In genomic region chr2:227164745-227165350, GRCh38 we compare ENCODE assay signal across 9 cellular contexts. TPM values are rescaled to one million over a fixed set of nuclear protein-coding genes. Genes with fewer than 3 reads are reported as not detected.
A peak's percentile ranks its signal among the peaks of the same experiment; 100 is the strongest.
DNase-seq lines count a peak whose midpoint lies in the region; ATAC-seq and TF ChIP-seq lines count a peak whose summit lies in the region.
"Had no signal": no experiment of that assay in that cellular context is flagged by ENCODE, and none has a peak within 500 bp of the region (broad histone marks: within the 10 kb centered on the region; RNA-seq: fewer than 3 reads in every experiment).

No MANE protein-coding gene starts in this region.

- H3K36me3 ChIP-seq in GM23338 (ENCODE audit: insufficient read depth) (no peaks in the 10 kb centered on the region; the same call in 1 of the 2 replicates), SJCRH30 (no peaks in the 10 kb centered on the region)

- no peaks in the 10 kb centered on the region for H4K20me1 ChIP-seq in GM23338 (replicated peaks; ENCODE audit: insufficient read depth)

- H3K27ac Mint-ChIP-seq in activated CD4-positive, alpha-beta T cell treated with anti-CD3 and anti-CD28 coated beads for 36 hours: no peak overlapping the region
- no peak overlapping the region for H3K27ac Mint-ChIP-seq in GM23338
- H3K27ac Mint-ChIP-seq in mesothelial cell of epicardium: no peak overlapping the region
- H3K27ac Mint-ChIP-seq: dendritic cell treated with granulocyte-macrophage colony-stimulating factor and Interleukin-4, amounts not matched to agents 40 ng/mL and 50 ng/mL, for 4 days had no signal

- CTCF ChIA-PET in activated CD4-positive, alpha-beta T cell treated with anti-CD3 and anti-CD28 coated beads for 36 hours (lab: Charles Lee): interaction anchor here (0.6 kb wide), 1 partner anchor 32 kb away, joined by 3 read pairs; no protein-coding TSS in a partner anchor

- peaks cover 51% of the 10 kb centered on the region for H3K27me3 Mint-ChIP-seq in activated CD4-positive, alpha-beta T cell treated with anti-CD3 and anti-CD28 coated beads for 36 hours
- peaks cover 21% of the 10 kb centered on the region for H3K27me3 Mint-ChIP-seq in GM23338 (ENCODE audit: insufficient read depth, low read depth, poor library complexity)
- peaks cover 82% of the 10 kb centered on the region for H3K27me3 Mint-ChIP-seq in mesothelial cell of epicardium (ENCODE audit: low read depth)

- H3K9me2 ChIP-seq in GM23338 (ENCODE audit: insufficient read depth): no peaks in the 10 kb centered on the region

- H3K27ac ChIP-seq in GM23338 (ENCODE audit: low read depth) (no peak overlapping the region), SJCRH30 (no peak overlapping the region)

- intact Hi-C loops in activated CD4-positive, alpha-beta T cell treated with anti-CD3 and anti-CD28 coated beads for 36 hours (cut with DNase I, micrococcal nuclease): no loop called here

- peak; percentile 55 for DNase-seq in activated CD4-positive, alpha-beta T cell treated with anti-CD3 and anti-CD28 coated beads for 36 hours
- no peak for DNase-seq in activated CD4-positive, alpha-beta T cell treated with anti-CD3 and anti-CD28 coated beads, Interleukin-2, amount 50 U/mL, for 4 hours
- DNase-seq in GM23338 (ENCODE audit: low spot score) (peak; percentile 53), LNCaP clone FGC (ENCODE audit: low read depth) (no peak), choroid plexus epithelial cell (ENCODE audit: low read depth) (no peak), mesothelial cell of epicardium (ENCODE audit: low spot score in 2 of 2, unreplicated experiment in 2 of 2) (peak in 1 of 2 experiments; percentile 23), cerebellar cortex (ENCODE audit: low spot score) (no peak), SJCRH30 (no peak)

- no peaks in the 10 kb centered on the region for H3F3A ChIP-seq in GM23338 (replicated peaks; ENCODE audit: low read depth)

- peaks cover 4% of the 10 kb centered on the region for H3K4me1 Mint-ChIP-seq in activated CD4-positive, alpha-beta T cell treated with anti-CD3 and anti-CD28 coated beads for 36 hours
- H3K4me1 Mint-ChIP-seq in GM23338 (peaks cover 15% of the 10 kb centered on the region), mesothelial cell of epicardium (peaks cover 9% of the 10 kb centered on the region)

- no peaks in the 10 kb centered on the region for H3K79me2 ChIP-seq in GM23338 (replicated peaks; ENCODE audit: insufficient read depth)

- H3K4me1 ChIP-seq in GM23338 (ENCODE audit: insufficient read depth) (peaks cover 17% of the 10 kb centered on the region), SJCRH30 (no peaks in the 10 kb centered on the region)

- H3K4me3 ChIP-seq in GM23338 (peak overlapping the region; percentile 78), LNCaP clone FGC (ENCODE audit: low read depth, low read length) (peak overlapping the region; percentile 49), choroid plexus epithelial cell (ENCODE audit: low read depth, low read length) (peak overlapping the region; percentile 62), SJCRH30 (no peak overlapping the region)

- peak overlapping the region; percentile 32 for H3K4me3 Mint-ChIP-seq in activated CD4-positive, alpha-beta T cell treated with anti-CD3 and anti-CD28 coated beads for 36 hours
- H3K4me3 Mint-ChIP-seq in GM23338 (peak overlapping the region; percentile 80), mesothelial cell of epicardium (peak overlapping the region; percentile 52)
- H3K4me3 Mint-ChIP-seq: dendritic cell treated with granulocyte-macrophage colony-stimulating factor and Interleukin-4, amounts not matched to agents 40 ng/mL and 50 ng/mL, for 4 days had no signal

- H3K9me3 Mint-ChIP-seq in activated CD4-positive, alpha-beta T cell treated with anti-CD3 and anti-CD28 coated beads for 36 hours (ENCODE audit: low read depth): peaks cover 1% of the 10 kb centered on the region
- H3K9me3 Mint-ChIP-seq in GM23338: no peaks in the 10 kb centered on the region
- H3K9me3 Mint-ChIP-seq in mesothelial cell of epicardium: peaks cover 22% of the 10 kb centered on the region
- H3K9me3 Mint-ChIP-seq: dendritic cell treated with granulocyte-macrophage colony-stimulating factor and Interleukin-4, amounts not matched to agents 40 ng/mL and 50 ng/mL, for 4 days had no signal

- peak overlapping the region; percentile 90 for H3K4me2 ChIP-seq in GM23338

- no peaks in the 10 kb centered on the region for H3K36me3 Mint-ChIP-seq in activated CD4-positive, alpha-beta T cell treated with anti-CD3 and anti-CD28 coated beads for 36 hours (ENCODE audit: low read depth)
- H3K36me3 Mint-ChIP-seq in GM23338 (ENCODE audit: low read depth) (no peaks in the 10 kb centered on the region), mesothelial cell of epicardium (peaks cover 1% of the 10 kb centered on the region)

- no peaks in the 10 kb centered on the region; the same call in 1 of the 2 replicates for H3K9me3 ChIP-seq in SJCRH30 (replicated peaks)

- POLR2A ChIA-PET in activated CD4-positive, alpha-beta T cell treated with anti-CD3 and anti-CD28 coated beads for 36 hours (lab: Charles Lee): no interaction called here

- peak; percentile 87 for ATAC-seq in activated CD4-positive, alpha-beta T cell treated with anti-CD3 and anti-CD28 coated beads for 36 hours
- ATAC-seq in GM23338: peak; percentile 65

- peak overlapping the region; percentile 92 for H2AFZ ChIP-seq in GM23338

- TF ChIP-seq CTCF in GM23338 (conservative IDR thresholded peaks at IDR 0.05; ENCODE audit: low read depth in 2 of 2) (no peak), LNCaP clone FGC (IDR thresholded peaks at IDR 0.05; ENCODE audit: control insufficient read depth, extremely low read depth, insufficient read depth) (no peak), choroid plexus epithelial cell (conservative IDR thresholded peaks at IDR 0.05; ENCODE audit: low read depth, low read length) (no peak), mesothelial cell of epicardium (IDR thresholded peaks at IDR 0.05; ENCODE audit: unreplicated experiment) (no peak)

- H3K27me3 ChIP-seq in GM23338 (ENCODE audit: insufficient read depth) (peaks cover 29% of the 10 kb centered on the region), SJCRH30 (no peaks in the 10 kb centered on the region)

TF ChIP-seq in GM23338, 12 proteins besides CTCF, POLR2A, EP300 and RAD21 (continues in another document):
- TF ChIP-seq EZH2phosphoT487 (IDR thresholded peaks at IDR 0.05; ENCODE audit: unreplicated experiment): no peak
- TF ChIP-seq CREB1 (CRISPR knock-in tag; IDR thresholded peaks at IDR 0.05; ENCODE audit: low read depth): no peak
- no peak for TF ChIP-seq JUNB (IDR thresholded peaks at IDR 0.05; ENCODE audit: unreplicated experiment)
- no peak for TF ChIP-seq POLR2AphosphoS5 (IDR thresholded peaks at IDR 0.05; ENCODE audit: low read depth)

RNA-seq across cellular contexts. Expression of gene COL4A3, which starts 0.4 kb away (rescaled TPM):
- total RNA-seq in activated CD4-positive, alpha-beta T cell treated with anti-CD3 and anti-CD28 coated beads for 36 hours: not detected
- 1.2 and 3.5 TPM in 2 replicates for total RNA-seq in GM23338 (2014; rRNA removed; shearing (Covaris generic))
- polyA plus RNA-seq in GM23338 (2016; fragmentation: Nextera tagmentation; extraction: Ambion mirVana): 1.1 and 1.3 TPM in 2 replicates
- total RNA-seq in mesothelial cell of epicardium: not detected in 3 replicates
- total RNA-seq in SJCRH30 (2014; rRNA removed; shearing (Covaris generic)): 0.03 and 0.34 TPM in 2 replicates

RNA-seq across cellular contexts. Expression of gene COL4A4, which starts 0.8 kb away (rescaled TPM):
- total RNA-seq in activated CD4-positive, alpha-beta T cell treated with anti-CD3 and anti-CD28 coated beads for 36 hours: not detected
- 1.4 and 3.1 TPM in 2 replicates for total RNA-seq in GM23338 (2014; rRNA removed; shearing (Covaris generic))
- 0.82 and 1.3 TPM in 2 replicates for polyA plus RNA-seq in GM23338 (2016; fragmentation: Nextera tagmentation; extraction: Ambion mirVana)
- total RNA-seq in mesothelial cell of epicardium: 0.11 to 0.18 TPM (median 0.11 TPM) in 3 replicates
- total RNA-seq in SJCRH30 (2014; rRNA removed; shearing (Covaris generic)): not detected in 2 replicates

Comparison
In these comparisons a context has a peak if more than half of its experiments do, and no peak if none do; other contexts are left out.
1. DNase-seq: peak in activated CD4-positive, alpha-beta T cell treated with anti-CD3 and anti-CD28 coated beads for 36 hours (single experiment) and GM23338 (single experiment); none in activated CD4-positive, alpha-beta T cell treated with anti-CD3 and anti-CD28 coated beads, Interleukin-2, amount 50 U/mL, for 4 hours (0 of 2), LNCaP clone FGC (single experiment), choroid plexus epithelial cell (single experiment), cerebellar cortex (single experiment) and SJCRH30 (0 of 2).
2. Peak in every context shown above with its lines, with median percentiles within 50 percentile points of each other: H3K4me3 Mint-ChIP-seq.